Comparison of ENCODE assay signal across 21 cellular contexts in genomic region chr7:81736088-81736487, GRCh38. TPM values are rescaled to one million over a fixed set of nuclear protein-coding genes. Genes with fewer than 3 reads are reported as not detected.
A peak's percentile ranks its signal among the peaks of the same experiment; 100 is the strongest.
DNase-seq lines count a peak whose midpoint lies in the region; ATAC-seq, FAIRE-seq and TF ChIP-seq lines count a peak whose summit lies in the region.
"Had no signal": no experiment of that assay in that cellular context is flagged by ENCODE, and none has a peak within 500 bp of the region (broad histone marks: within the 10 kb centered on the region; RNA-seq: fewer than 3 reads in every experiment).

No MANE protein-coding gene starts in this region.

- WGBS in lower leg skin, 2 donors: 76 to 77% methylated on average over 7 of the region's 7 CpGs

- intact Hi-C loops in PC-3 (cut with micrococcal nuclease) (no loop called here), lower leg skin (cut with DNase I; ENCODE audit: low total_unique reads) (no loop called here)
- intact Hi-C loops in CD4-positive, alpha-beta memory T cell (cut with micrococcal nuclease): no loop called here

- no peaks in the 10 kb centered on the region for H4K20me1 ChIP-seq in PC-3 (ENCODE audit: low read length)

- peak; percentile 100 for ATAC-seq in PC-3
- ATAC-seq: Panc1 had no signal

- H3K4me1 ChIP-seq in PC-3 (ENCODE audit: insufficient read depth, low read length): peaks cover 12% of the 10 kb centered on the region
- no peaks in the 10 kb centered on the region for H3K4me1 ChIP-seq in CD4-positive, alpha-beta memory T cell (ENCODE audit: insufficient read depth, low read length)
- H3K4me1 ChIP-seq: Caco-2 had no signal

- H3K4me1 Mint-ChIP-seq in osteocyte (ENCODE audit: unreplicated experiment): peaks cover 37% of the 10 kb centered on the region
- H3K4me1 Mint-ChIP-seq in CD4-positive, alpha-beta memory T cell: no peaks in the 10 kb centered on the region
- H3K4me1 Mint-ChIP-seq: CD14-positive monocyte, H9 had no signal

- TF ChIP-seq CTCF in PC-3 (conservative IDR thresholded peaks at IDR 0.05; ENCODE audit: low read depth, low read length): no peak
- no peak for TF ChIP-seq CTCF in osteocyte (IDR thresholded peaks at IDR 0.05)
- TF ChIP-seq CTCF in lower leg skin (IDR thresholded peaks at IDR 0.05): no peak

- peaks cover 41% of the 10 kb centered on the region for H3K36me3 Mint-ChIP-seq in osteocyte (ENCODE audit: unreplicated experiment)
- no peaks in the 10 kb centered on the region for H3K36me3 Mint-ChIP-seq in CD4-positive, alpha-beta memory T cell

- no peaks in the 10 kb centered on the region for H3K9me2 ChIP-seq in PC-3 (replicated peaks; ENCODE audit: low read length)
- H3K9me2 ChIP-seq: SK-N-SH had no signal

- BruUV-seq in PC-3 (replicated peaks; lab: Mats Ljungman, UMichigan): no TSS peak

- CTCF ChIA-PET in PC-3 (lab: Charles Lee): no interaction called here
- CTCF ChIA-PET in CD4-positive, alpha-beta memory T cell (lab: Charles Lee; ENCODE audit: partially characterized antibody): no interaction called here

- no peaks in the 10 kb centered on the region for H3K79me2 ChIP-seq in PC-3 (ENCODE audit: low read length)

- DNase-seq in ELR (ENCODE audit: low read depth) (peak; percentile 57), PC-3 (peak; percentile 79), dermis blood vessel endothelial cell (peak; percentile 47), osteocyte (ENCODE audit: extremely low spot score, unreplicated experiment) (no peak), HTR-8/SVneo (ENCODE audit: insufficient read length, low spot score) (no peak), lower leg skin (ENCODE audit: low spot score in 2 of 2) (no peak)
- no peak for DNase-seq in CD4-positive, alpha-beta memory T cell
- DNase-seq: AML-193, Caco-2, DMS153, H9, KBM-7, NCI-H1092, NCI-H146, NCI-H2081, NCI-H510A treated with DMSO at 0.1 percent for 48 hours, Right ventricle myocardium superior, SK-N-SH had no signal

- no peak for TF ChIP-seq POLR2A in lower leg skin (IDR thresholded peaks at IDR 0.05)

- H3K4me2 ChIP-seq in PC-3 (ENCODE audit: low read length): peak overlapping the region; percentile 56
- H3K4me2 ChIP-seq: SK-N-SH had no signal

- no peak overlapping the region for H3K4me3 Mint-ChIP-seq in osteocyte (ENCODE audit: unreplicated experiment)
- no peak overlapping the region for H3K4me3 Mint-ChIP-seq in CD4-positive, alpha-beta memory T cell
- H3K4me3 Mint-ChIP-seq: CD14-positive monocyte, H9 had no signal

- H2AFZ ChIP-seq in PC-3 (ENCODE audit: low read length): peak overlapping the region; percentile 59

- no peak for FAIRE-seq in HTR-8/SVneo (lab: Jason Lieb, UNC)

- no peaks in the 10 kb centered on the region for H3K27me3 Mint-ChIP-seq in osteocyte (ENCODE audit: unreplicated experiment)
- no peaks in the 10 kb centered on the region for H3K27me3 Mint-ChIP-seq in CD4-positive, alpha-beta memory T cell

- H3K27ac ChIP-seq in PC-3 (ENCODE audit: low read length): peak overlapping the region; percentile 50
- H3K27ac ChIP-seq in CD4-positive, alpha-beta memory T cell (ENCODE audit: low read depth, low read length): no peak overlapping the region
- H3K27ac ChIP-seq: HL-60 had no signal

- H3K27me3 ChIP-seq in PC-3 (ENCODE audit: low read length): no peaks in the 10 kb centered on the region
- H3K27me3 ChIP-seq in CD4-positive, alpha-beta memory T cell (ENCODE audit: insufficient read depth, low read length): no peaks in the 10 kb centered on the region

- H3K4me3 ChIP-seq in PC-3 (ENCODE audit: low read length) (no peak overlapping the region), lower leg skin (ENCODE audit: low read depth, poor library complexity, severe bottlenecking) (no peak overlapping the region)
- no peak overlapping the region for H3K4me3 ChIP-seq in CD4-positive, alpha-beta memory T cell (ENCODE audit: low read length in 2 of 2)

- peaks cover 3% of the 10 kb centered on the region for H3K9me3 Mint-ChIP-seq in osteocyte (ENCODE audit: unreplicated experiment)
- peaks cover 0 to 19% (median 9%) of the 10 kb centered on the region in 8 donors for H3K9me3 Mint-ChIP-seq in CD4-positive, alpha-beta memory T cell
- H3K9me3 Mint-ChIP-seq: CD14-positive monocyte, H9 had no signal

- no peaks in the 10 kb centered on the region for H3F3A ChIP-seq in PC-3 (ENCODE audit: low read length, unreplicated experiment)

- no peaks in the 10 kb centered on the region for H3K36me3 ChIP-seq in PC-3 (ENCODE audit: low read depth, low read length)
- H3K36me3 ChIP-seq in CD4-positive, alpha-beta memory T cell (ENCODE audit: insufficient read depth, low read length): no peaks in the 10 kb centered on the region

- H3K9ac ChIP-seq in PC-3 (ENCODE audit: low read length): peak overlapping the region; percentile 13; the same call in 1 of the 2 replicates
- H3K9ac ChIP-seq: SK-N-SH had no signal

- H3K9me3 ChIP-seq in PC-3 (ENCODE audit: low read length): no peaks in the 10 kb centered on the region
- H3K9me3 ChIP-seq in CD4-positive, alpha-beta memory T cell (ENCODE audit: control insufficient read depth in 1 of 2, low read length in 2 of 2): peaks cover 0 to 3% of the 10 kb centered on the region in 2 donors
- H3K9me3 ChIP-seq: Caco-2, SK-N-SH had no signal

- peak overlapping the region; percentile 50 for H3K27ac Mint-ChIP-seq in osteocyte (ENCODE audit: unreplicated experiment)
- no peak overlapping the region for H3K27ac Mint-ChIP-seq in CD4-positive, alpha-beta memory T cell
- H3K27ac Mint-ChIP-seq: H9 had no signal

- POLR2A ChIA-PET in PC-3 (lab: Charles Lee; ENCODE audit: unreplicated experiment): no interaction called here
- POLR2A ChIA-PET in CD4-positive, alpha-beta memory T cell (lab: Charles Lee; ENCODE audit: partially characterized antibody): no interaction called here

RNA-seq across cellular contexts. Expression of gene HGF, which starts 33.8 kb away (rescaled TPM):
- total RNA-seq in PC-3 (2014; rRNA removed): 0.15 TPM in 1 of 2 replicates, not detected in the other
- total RNA-seq in dermis blood vessel endothelial cell: 3.4 and 8.8 TPM in 2 replicates
- total RNA-seq in osteocyte: 13.9 and 16.0 TPM in 2 replicates
- total RNA-seq in lower leg skin: 1 to 10 TPM in 3 of 4 donors, under 1 TPM in 1; 0.91 to 1.5 (median 1.3) TPM
- not detected for total RNA-seq in CD4-positive, alpha-beta memory T cell
- polyA plus RNA-seq in CD4-positive, alpha-beta memory T cell: not detected
- total RNA-seq: Caco-2 had no signal

Comparison
In these comparisons a context has a peak if more than half of its experiments do, and no peak if none do; other contexts are left out.
1. DNase-seq: peak in ELR (single experiment), PC-3 (single experiment) and dermis blood vessel endothelial cell (single experiment); none in osteocyte (single experiment), HTR-8/SVneo (single experiment), lower leg skin (0 of 2) and CD4-positive, alpha-beta memory T cell (0 of 5).